Comparison of ENCODE assay signal across 8 cellular contexts in genomic region chr11:2700415-2701211, GRCh38. TPM values are rescaled to one million over a fixed set of nuclear protein-coding genes. Genes with fewer than 3 reads are reported as not detected.
A peak's percentile ranks its signal among the peaks of the same experiment; 100 is the strongest.
DNase-seq lines count a peak whose midpoint lies in the region; ATAC-seq, FAIRE-seq and TF ChIP-seq lines count a peak whose summit lies in the region.

No MANE protein-coding gene starts in this region.

- intact Hi-C loops in CD4-positive, alpha-beta T cell (cut with DNase I, micrococcal nuclease) = no loop called here

- no peaks in the 10 kb centered on the region for H3K9me2 ChIP-seq in Karpas-422 (replicated peaks; ENCODE audit: insufficient read depth, low read length)

- H3K4me1 Mint-ChIP-seq in CD4-positive, alpha-beta T cell (ENCODE audit: low read depth) = peaks cover 7% of the 10 kb centered on the region
- peaks cover 7 to 11% of the 10 kb centered on the region in 2 donors for H3K4me1 Mint-ChIP-seq in natural killer cell treated with Interleukin-12 subunit alpha and Interleukin-12 subunit beta and Interleukin-15 and Interleukin-18, amount 100 ng/mL, for 72 hours (ENCODE audit: low read depth in 2 of 2)

- peak overlapping the region; percentile 67 for H3K4me2 ChIP-seq in Karpas-422 (ENCODE audit: low read depth, low read length, poor library complexity, severe bottlenecking)

- H3K9ac ChIP-seq in Karpas-422 (ENCODE audit: low read length) = peak overlapping the region; percentile 85

- peak overlapping the region; percentile 65 for H3K4me3 ChIP-seq in Karpas-422 (ENCODE audit: low read length)
- peak overlapping the region; percentile 66 for H3K4me3 ChIP-seq in fibroblast of the aortic adventitia (ENCODE audit: low read depth, low read length)

- ATAC-seq in CD4-positive, alpha-beta T cell (ENCODE audit: poor library complexity) = no peak
- peak; percentile 20 for ATAC-seq in GM19328 (IDR thresholded peaks at IDR 0.05; ENCODE audit: unreplicated experiment)
- peak; percentile 46 to 57 for ATAC-seq in natural killer cell treated with Interleukin-12 subunit alpha and Interleukin-12 subunit beta and Interleukin-15 and Interleukin-18, amount 100 ng/mL, for 72 hours
- ATAC-seq in HG03457 (IDR thresholded peaks at IDR 0.05; ENCODE audit: unreplicated experiment) = no peak

- peak overlapping the region; percentile 80 for H3K4me3 Mint-ChIP-seq in CD4-positive, alpha-beta T cell
- H3K4me3 Mint-ChIP-seq in natural killer cell treated with Interleukin-12 subunit alpha and Interleukin-12 subunit beta and Interleukin-15 and Interleukin-18, amount 100 ng/mL, for 72 hours = peak overlapping the region; percentile 85

- H3K36me3 Mint-ChIP-seq in CD4-positive, alpha-beta T cell (ENCODE audit: low read depth) = peaks cover 34% of the 10 kb centered on the region
- no peaks in the 10 kb centered on the region for H3K36me3 Mint-ChIP-seq in natural killer cell treated with Interleukin-12 subunit alpha and Interleukin-12 subunit beta and Interleukin-15 and Interleukin-18, amount 100 ng/mL, for 72 hours

- H3K27me3 ChIP-seq in CD4-positive, alpha-beta T cell (ENCODE audit: control insufficient read depth, insufficient read depth, low read length) = no peaks in the 10 kb centered on the region
- no peaks in the 10 kb centered on the region for H3K27me3 ChIP-seq in Karpas-422 (ENCODE audit: low read length)

- no peak for TF ChIP-seq CTCF in CD4-positive, alpha-beta T cell (IDR thresholded peaks at IDR 0.05)
- no peak for TF ChIP-seq CTCF in fibroblast of the aortic adventitia (IDR thresholded peaks at IDR 0.05; ENCODE audit: insufficient read depth, low read length)

- no peaks in the 10 kb centered on the region for H3K9me3 Mint-ChIP-seq in CD4-positive, alpha-beta T cell
- no peaks in the 10 kb centered on the region for H3K9me3 Mint-ChIP-seq in natural killer cell treated with Interleukin-12 subunit alpha and Interleukin-12 subunit beta and Interleukin-15 and Interleukin-18, amount 100 ng/mL, for 72 hours

- H3K36me3 ChIP-seq in Karpas-422 (ENCODE audit: insufficient read depth, low read length) = no peaks in the 10 kb centered on the region; the same call in 1 of the 2 replicates

- no peak overlapping the region for H2AFZ ChIP-seq in Karpas-422 (ENCODE audit: low read length)

- no peaks in the 10 kb centered on the region for H3K9me3 ChIP-seq in CD4-positive, alpha-beta T cell (ENCODE audit: control insufficient read depth, low read length)
- H3K9me3 ChIP-seq in Karpas-422 (ENCODE audit: low read length) = no peaks in the 10 kb centered on the region

- H3K27ac ChIP-seq in CD4-positive, alpha-beta T cell (ENCODE audit: low read depth, low read length) = no peak overlapping the region
- H3K27ac ChIP-seq in Karpas-422 (ENCODE audit: low read length) = peak overlapping the region; percentile 70

- peaks cover 11% of the 10 kb centered on the region for H4K20me1 ChIP-seq in Karpas-422 (ENCODE audit: insufficient read depth, low read depth, low read length)

- H3K27ac Mint-ChIP-seq in CD4-positive, alpha-beta T cell = peak overlapping the region; percentile 33
- H3K27ac Mint-ChIP-seq in natural killer cell treated with Interleukin-12 subunit alpha and Interleukin-12 subunit beta and Interleukin-15 and Interleukin-18, amount 100 ng/mL, for 72 hours = no peak overlapping the region

- POLR2A ChIA-PET in CD4-positive, alpha-beta T cell (lab: Charles Lee) = no interaction called here

- DNase-seq in CD4-positive, alpha-beta T cell = no peak
- DNase-seq in Karpas-422 (peak; percentile 77), fibroblast of the aortic adventitia (ENCODE audit: low read depth) (peak; percentile 12), urothelium cell line (ENCODE audit: low spot score) (peak; percentile 51)
- peak; percentile 71 for DNase-seq in activated CD8-positive, alpha-beta memory T cell treated with anti-CD3 and anti-CD28 coated beads for 24 hours
- DNase-seq in natural killer cell treated with Interleukin-12 subunit alpha and Interleukin-12 subunit beta and Interleukin-15 and Interleukin-18, amount 100 ng/mL, for 72 hours (ENCODE audit: low spot score) = peak; percentile 71

- H3K27me3 Mint-ChIP-seq in CD4-positive, alpha-beta T cell = no peaks in the 10 kb centered on the region
- H3K27me3 Mint-ChIP-seq in natural killer cell treated with Interleukin-12 subunit alpha and Interleukin-12 subunit beta and Interleukin-15 and Interleukin-18, amount 100 ng/mL, for 72 hours = no peaks in the 10 kb centered on the region

- CTCF ChIA-PET in CD4-positive, alpha-beta T cell (lab: Charles Lee) = no interaction called here

- peaks cover 39% of the 10 kb centered on the region for H3K79me2 ChIP-seq in Karpas-422 (ENCODE audit: low read length)

- no peak for FAIRE-seq in urothelium cell line (lab: Jason Lieb, UNC)

- peaks cover 63% of the 10 kb centered on the region for H3K4me1 ChIP-seq in Karpas-422 (ENCODE audit: low read length)

RNA-seq across cellular contexts. Expression of gene KCNQ1OT1, which starts 0.8 kb away (rescaled TPM):
- under 1 TPM; 0.17 to 0.22 TPM for total RNA-seq in CD4-positive, alpha-beta T cell
- 2.7 and 3.0 TPM in 2 replicates for total RNA-seq in Karpas-422 (2014; rRNA removed; shearing (Covaris generic); ENCODE audit: low replicate concordance)
- total RNA-seq in fibroblast of the aortic adventitia (ENCODE audit: low replicate concordance) = 5.5 and 7.3 TPM in 2 replicates
- 1 to 10 TPM in 1 of 2 donors, under 1 TPM in 1; 0.52 to 1.1 TPM for total RNA-seq in natural killer cell treated with Interleukin-12 subunit alpha and Interleukin-12 subunit beta and Interleukin-15 and Interleukin-18, amount 100 ng/mL, for 72 hours

Comparison
In these comparisons a context has a peak if more than half of its experiments do, and no peak if none do; other contexts are left out.
1. ATAC-seq: peak in GM19328 (single experiment) and natural killer cell treated with Interleukin-12 subunit alpha and Interleukin-12 subunit beta and Interleukin-15 and Interleukin-18, amount 100 ng/mL, for 72 hours (2 of 2); none in CD4-positive, alpha-beta T cell (single experiment) and HG03457 (single experiment).
2. DNase-seq: peak in Karpas-422 (single experiment), activated CD8-positive, alpha-beta memory T cell treated with anti-CD3 and anti-CD28 coated beads for 24 hours (single experiment), fibroblast of the aortic adventitia (single experiment), natural killer cell treated with Interleukin-12 subunit alpha and Interleukin-12 subunit beta and Interleukin-15 and Interleukin-18, amount 100 ng/mL, for 72 hours (single experiment) and urothelium cell line (single experiment); none in CD4-positive, alpha-beta T cell (0 of 10).